Comparison of ENCODE assay signal across 1 cellular context in the genomic region with DNA sequence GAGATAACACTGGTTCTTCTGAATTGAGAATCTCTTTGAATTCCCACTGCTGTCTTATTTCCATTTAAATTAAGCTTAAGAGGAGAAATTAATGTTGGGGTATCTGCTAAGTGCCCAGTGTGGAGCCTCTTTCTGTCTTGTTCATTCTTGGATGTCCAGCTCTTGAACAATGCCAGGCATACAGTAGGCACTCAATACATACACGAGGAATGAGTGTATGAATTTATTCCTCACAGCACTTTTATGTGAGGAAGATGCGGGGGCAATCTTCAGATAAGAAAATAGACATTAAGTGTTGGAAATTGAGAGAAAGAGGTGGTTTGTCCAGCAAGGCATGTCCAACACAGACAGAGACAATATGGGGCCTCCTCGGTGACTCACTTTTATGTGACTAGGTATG.
TF ChIP-seq lines count a peak whose summit lies in the region.

No MANE protein-coding gene starts in this region.

TF ChIP-seq in A549, 52 proteins besides CTCF, POLR2A, EP300 and RAD21 (continued from another document):
- TF ChIP-seq, protein P1, sequence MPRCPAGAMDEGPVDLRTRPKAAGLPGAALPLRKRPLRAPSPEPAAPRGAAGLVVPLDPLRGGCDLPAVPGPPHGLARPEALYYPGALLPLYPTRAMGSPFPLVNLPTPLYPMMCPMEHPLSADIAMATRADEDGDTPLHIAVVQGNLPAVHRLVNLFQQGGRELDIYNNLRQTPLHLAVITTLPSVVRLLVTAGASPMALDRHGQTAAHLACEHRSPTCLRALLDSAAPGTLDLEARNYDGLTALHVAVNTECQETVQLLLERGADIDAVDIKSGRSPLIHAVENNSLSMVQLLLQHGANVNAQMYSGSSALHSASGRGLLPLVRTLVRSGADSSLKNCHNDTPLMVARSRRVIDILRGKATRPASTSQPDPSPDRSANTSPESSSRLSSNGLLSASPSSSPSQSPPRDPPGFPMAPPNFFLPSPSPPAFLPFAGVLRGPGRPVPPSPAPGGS (IDR thresholded peaks at IDR 0.05), result no peak
- TF ChIP-seq NPAS2 (CRISPR knock-in tag; IDR thresholded peaks at IDR 0.05; ENCODE audit: borderline replicate concordance), result no peak
- TF ChIP-seq CHD4 (IDR thresholded peaks at IDR 0.05; ENCODE audit: borderline replicate concordance), result no peak
- no peak for TF ChIP-seq ZNF302 (CRISPR knock-in tag; IDR thresholded peaks at IDR 0.05)
- no peak for TF ChIP-seq HOXA7 (CRISPR knock-in tag; IDR thresholded peaks at IDR 0.05)
